ENCODE assay signal across 23 cellular contexts in genomic region chr1:180950321-180950720, GRCh38. TPM values are rescaled to one million over a fixed set of nuclear protein-coding genes. Genes with fewer than 3 reads are reported as not detected.
"Had no signal": no experiment of that assay in that cellular context is flagged by ENCODE, and none has a peak within 500 bp of the region (broad histone marks: within the 10 kb centered on the region; RNA-seq: fewer than 3 reads in every experiment).

No MANE protein-coding gene starts in this region.

- H3K4me3 Mint-ChIP-seq: activated CD4-positive, alpha-beta memory T cell treated with anti-CD3 and anti-CD28 coated beads for 36 hours; activated CD4-positive, alpha-beta T cell treated with anti-CD3 and anti-CD28 coated beads, Interleukin-2, amount 10 ng/mL, durations not matched to agents 7 days and 5 days; activated naive CD8-positive, alpha-beta T cell treated with anti-CD3 and anti-CD28 coated beads, Interleukin-2, amount 50 U/mL, for 24 hours; activated T-cell treated with anti-CD3 and anti-CD28 coated beads, Interleukin-2, amount 50 U/mL, for 4 hours; T-helper 17 cell had no signal

- H3K4me1 Mint-ChIP-seq: T-helper 17 cell had no signal

- H3K27me3 Mint-ChIP-seq: activated CD4-positive, alpha-beta memory T cell treated with anti-CD3 and anti-CD28 coated beads for 36 hours; activated CD4-positive, alpha-beta T cell treated with anti-CD3 and anti-CD28 coated beads, Interleukin-2, amount 10 ng/mL, durations not matched to agents 7 days and 5 days; T-helper 17 cell had no signal

- DNase-seq: activated CD4-positive, alpha-beta memory T cell treated with anti-CD3 and anti-CD28 coated beads for 36 hours; activated CD4-positive, alpha-beta T cell treated with anti-CD3 and anti-CD28 coated beads, Interleukin-2, amount 10 ng/mL, durations not matched to agents 7 days and 5 days; activated CD4-positive, CD25-positive, alpha-beta regulatory T cell; activated CD8-positive, alpha-beta memory T cell treated with anti-CD3 and anti-CD28 coated beads for 24 hours; activated effector memory CD4-positive, alpha-beta T cell treated with anti-CD3 and anti-CD28 coated beads, Interleukin-2, amount 50 U/mL, for 16 hours; activated naive CD4-positive, alpha-beta T cell treated with Interleukin-2 at 50 U/mL for 16 hours; activated naive CD8-positive, alpha-beta T cell treated with anti-CD3 and anti-CD28 coated beads, Interleukin-2, amount 50 U/mL, for 24 hours; activated T-cell treated with anti-CD3 and anti-CD28 coated beads, Interleukin-2, amount 50 U/mL, for 4 hours; amniotic stem cell; body of pancreas; Kasumi-1; NCI-H1105 treated with DMSO at 0.1 percent for 48 hours; NCI-H1436 treated with DMSO at 0.1 percent for 48 hours; NCI-H187; NCI-H2081; NCI-H510A treated with DMSO at 0.1 percent for 48 hours; NCI-H69; NK-92 treated with Interleukin-12 subunit alpha and Interleukin-12 subunit beta, amount 100 ng/mL, for 24 hours; Peyer's patch; SHP77; T-helper 17 cell; T-helper 9 cell had no signal

- ATAC-seq: activated naive CD4-positive, alpha-beta T cell treated with anti-CD3 and anti-CD28 coated beads, Interleukin-2, amount 50 U/mL, for 72 hours; activated naive CD8-positive, alpha-beta T cell treated with anti-CD3 and anti-CD28 coated beads, Interleukin-2, amount 50 U/mL, for 24 hours; activated T-cell treated with anti-CD3 and anti-CD28 coated beads, Interleukin-2, amount 50 U/mL, for 4 hours; body of pancreas; T-helper 17 cell had no signal

- H3K27ac Mint-ChIP-seq: activated CD4-positive, alpha-beta memory T cell treated with anti-CD3 and anti-CD28 coated beads for 36 hours; activated CD4-positive, alpha-beta T cell treated with anti-CD3 and anti-CD28 coated beads, Interleukin-2, amount 10 ng/mL, durations not matched to agents 7 days and 5 days; activated naive CD4-positive, alpha-beta T cell treated with anti-CD3 and anti-CD28 coated beads, Interleukin-2, amount 50 U/mL, for 72 hours; activated naive CD8-positive, alpha-beta T cell treated with anti-CD3 and anti-CD28 coated beads, Interleukin-2, amount 50 U/mL, for 24 hours; T-helper 17 cell had no signal

RNA-seq across cellular contexts. Expression of gene KIAA1614, which starts 37.6 kb away (rescaled TPM):
- total RNA-seq: activated CD4-positive, alpha-beta memory T cell treated with anti-CD3 and anti-CD28 coated beads for 36 hours had no signal
